In the genomic region with DNA sequence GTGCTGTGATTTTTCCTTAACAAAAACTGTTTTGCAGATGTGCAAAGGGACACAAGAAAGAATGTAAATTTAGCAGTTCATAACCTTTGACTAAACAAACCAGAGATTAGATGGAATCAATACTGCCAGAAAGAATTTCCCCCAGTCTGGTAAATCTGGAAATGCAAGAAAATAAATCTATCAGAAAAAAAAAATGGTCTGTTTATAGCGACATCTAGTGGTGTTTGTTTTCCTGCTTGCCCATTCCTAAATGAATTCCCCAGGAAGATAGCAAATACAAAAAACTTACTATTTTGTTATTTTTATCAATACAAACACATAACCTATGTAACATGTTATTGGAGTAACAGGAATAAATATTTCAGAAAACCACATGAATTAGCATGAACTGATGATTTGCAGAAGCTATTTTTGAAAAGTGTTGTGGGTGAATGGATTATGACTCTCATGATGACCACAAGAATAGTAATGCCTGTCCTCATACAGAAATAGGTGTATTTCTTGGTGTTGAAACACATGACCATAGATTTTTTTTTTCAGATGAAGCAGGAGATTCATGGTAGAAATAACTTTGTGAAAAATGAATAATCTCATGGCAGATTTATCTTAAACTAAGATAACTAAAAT, we compare ENCODE assay signal across 8 cellular contexts.
DNase-seq lines count a peak whose midpoint lies in the region; ATAC-seq and TF ChIP-seq lines count a peak whose summit lies in the region.

No MANE protein-coding gene starts in this region.

- ATAC-seq in GM21447 (IDR thresholded peaks at IDR 0.05; ENCODE audit: unreplicated experiment): no peak
- ATAC-seq in GM18907 (IDR thresholded peaks at IDR 0.05; ENCODE audit: unreplicated experiment): no peak

- peak; percentile 36 for DNase-seq in Ammon's horn (ENCODE audit: low spot score)
- no peak for DNase-seq in HFF-Myc (ENCODE audit: extremely low read depth, low read depth)
- peak; percentile 27 for DNase-seq in SW480 (ENCODE audit: low spot score)
- peak; percentile 77 for DNase-seq in inferior parietal cortex (ENCODE audit: extremely low spot score)
- DNase-seq in OCI-M2 (lab: John Stamatoyannopoulos, UW; ENCODE audit: unreplicated experiment): no peak
- DNase-seq in NCI-H1436 treated with DMSO at 0.1 percent for 48 hours (lab: John Stamatoyannopoulos, UW): no peak

- peak; percentile 34 for TF ChIP-seq CTCF in HFF-Myc (IDR thresholded peaks at IDR 0.05; ENCODE audit: low read depth, low read length, missing control alignments)

- no peak overlapping the region for H3K4me3 ChIP-seq in HFF-Myc (replicated peaks; ENCODE audit: low read depth, low read length)

Comparison
In these comparisons a context has a peak if more than half of its experiments do, and no peak if none do; other contexts are left out.
1. DNase-seq: peak in Ammon's horn (single experiment), SW480 (single experiment) and inferior parietal cortex (single experiment); none in HFF-Myc (single experiment), OCI-M2 (single experiment) and NCI-H1436 treated with DMSO at 0.1 percent for 48 hours (single experiment).